In genomic region chr11:19814421-19814820, GRCh38 we compare ENCODE assay signal across 15 cellular contexts.
DNase-seq lines count a peak whose midpoint lies in the region; ATAC-seq, FAIRE-seq and TF ChIP-seq lines count a peak whose summit lies in the region.
"Had no signal": no experiment of that assay in that cellular context is flagged by ENCODE, and none has a peak within 500 bp of the region (broad histone marks: within the 10 kb centered on the region; RNA-seq: fewer than 3 reads in every experiment).

No MANE protein-coding gene starts in this region.

- DNase-seq in AG10803 (ENCODE audit: low read depth) (no peak), D721Med (ENCODE audit: insufficient read length, low spot score) (no peak), PC-3 (no peak), fibroblast of pulmonary artery (ENCODE audit: low read depth) (no peak)
- DNase-seq in activated CD4-positive, CD25-positive, alpha-beta regulatory T cell (lab: John Stamatoyannopoulos, UW): no peak
- DNase-seq: activated CD8-positive, alpha-beta T cell treated with anti-CD3 and anti-CD28 coated beads for 36 hours; islet precursor cell; NCI-H2227 treated with DMSO at 0.1 percent for 48 hours; stimulated activated CD4-positive, alpha-beta T cell treated with anti-CD3 and anti-CD28 coated beads, Interleukin-4, amount 100 ng/mL, for 24 hours had no signal

- peaks cover 20% of the 10 kb centered on the region for H3K4me1 ChIP-seq in PC-3 (ENCODE audit: insufficient read depth, low read length)

- no peak overlapping the region for H3K4me2 ChIP-seq in PC-3 (ENCODE audit: low read length)

- no peak overlapping the region for H2AFZ ChIP-seq in PC-3 (ENCODE audit: low read length)

- POLR2A ChIA-PET in PC-3 (lab: Charles Lee; ENCODE audit: unreplicated experiment): no interaction called here

- no peaks in the 10 kb centered on the region for H3K9me3 ChIP-seq in PC-3 (ENCODE audit: low read length)
- H3K9me3 ChIP-seq: BLaER1 had no signal

- H3K79me2 ChIP-seq in PC-3 (ENCODE audit: low read length): peaks cover 43% of the 10 kb centered on the region

- no peaks in the 10 kb centered on the region for H3K36me3 ChIP-seq in PC-3 (ENCODE audit: low read depth, low read length)
- H3K36me3 ChIP-seq: BLaER1 had no signal

- BruUV-seq in PC-3 (replicated peaks; lab: Mats Ljungman, UMichigan): no TSS peak

- H3K4me3 ChIP-seq in AG10803 (ENCODE audit: low read length) (no peak overlapping the region), PC-3 (ENCODE audit: low read length) (no peak overlapping the region), fibroblast of pulmonary artery (replicated peaks; ENCODE audit: low read depth, low read length) (no peak overlapping the region)
- H3K4me3 ChIP-seq: BLaER1, SK-N-MC had no signal

- H3K9ac ChIP-seq in PC-3 (ENCODE audit: low read length): no peak overlapping the region
- H3K9ac ChIP-seq: BLaER1 had no signal

- intact Hi-C loops in PC-3 (cut with micrococcal nuclease): no loop called here

- no peaks in the 10 kb centered on the region for H3K27me3 ChIP-seq in PC-3 (ENCODE audit: low read length)
- H3K27me3 ChIP-seq: BLaER1 had no signal

- H3K27ac ChIP-seq in PC-3 (ENCODE audit: low read length): no peak overlapping the region
- H3K27ac ChIP-seq: BLaER1, epithelial cell of prostate, SK-N-MC had no signal

- no peak for FAIRE-seq in D721Med (lab: Jason Lieb, UNC)
- FAIRE-seq: H54 had no signal

- no peaks in the 10 kb centered on the region for H3K9me2 ChIP-seq in PC-3 (replicated peaks; ENCODE audit: low read length)

- no peaks in the 10 kb centered on the region for H3F3A ChIP-seq in PC-3 (ENCODE audit: low read length, unreplicated experiment)

- CTCF ChIA-PET in PC-3 (lab: Charles Lee): no interaction called here

- ATAC-seq in PC-3 (no peak), HG02759 (IDR thresholded peaks at IDR 0.05; ENCODE audit: unreplicated experiment) (no peak), GM21717 (IDR thresholded peaks at IDR 0.05; ENCODE audit: unreplicated experiment) (no peak)
- ATAC-seq: activated CD8-positive, alpha-beta T cell treated with anti-CD3 and anti-CD28 coated beads for 36 hours had no signal

- TF ChIP-seq CTCF in AG10803 (conservative IDR thresholded peaks at IDR 0.05; ENCODE audit: low read length) (peak; percentile 12; the same call in 1 of the 2 replicates), D721Med (IDR thresholded peaks at IDR 0.05; ENCODE audit: insufficient read depth, missing control alignments) (peak; percentile 56), PC-3 (conservative IDR thresholded peaks at IDR 0.05; ENCODE audit: low read depth, low read length) (0 out of 2 replicates have a peak, but pooled peaks have one; percentile 25), fibroblast of pulmonary artery (IDR thresholded peaks at IDR 0.05; ENCODE audit: low read length, missing control alignments) (peak; percentile 6)

- peaks cover 4% of the 10 kb centered on the region; the same call in 1 of the 2 replicates for H4K20me1 ChIP-seq in PC-3 (ENCODE audit: low read length)
- H4K20me1 ChIP-seq: BLaER1 had no signal

Comparison
In these comparisons a context has a peak if more than half of its experiments do, and no peak if none do; other contexts are left out.
1. CTCF ChIP-seq: peak in every context shown above with its lines; median percentile 56 in D721Med; 25 in PC-3; 12 in AG10803; 6 in fibroblast of pulmonary artery.